ENCODE assay signal across 1 cellular context in genomic region chr22:12601870-12602779, GRCh38.
A peak's percentile ranks its signal among the peaks of the same experiment; 100 is the strongest.
TF ChIP-seq lines count a peak whose summit lies in the region.

No MANE protein-coding gene starts in this region.

TF ChIP-seq in SK-N-SH, 30 proteins besides CTCF, POLR2A, EP300 and RAD21:
- TF ChIP-seq GABPA (IDR thresholded peaks at IDR 0.05; ENCODE audit: low read depth), result peak; percentile 75
- TF ChIP-seq MAX (IDR thresholded peaks at IDR 0.05; ENCODE audit: low read depth), result peak; percentile 26
- TF ChIP-seq TAF1 (IDR thresholded peaks at IDR 0.05; ENCODE audit: borderline replicate concordance, low read depth, low read length), result peak; percentile 64; the same call in 1 of the 2 replicates
- TF ChIP-seq TCF12 (IDR thresholded peaks at IDR 0.05), result no peak
- TF ChIP-seq SIN3A (IDR thresholded peaks at IDR 0.05; ENCODE audit: borderline replicate concordance, low read depth, low read length), result no peak
- peak; percentile 53 for TF ChIP-seq MXI1 (IDR thresholded peaks at IDR 0.05; ENCODE audit: low read depth, low read length)
- TF ChIP-seq RCOR1 (IDR thresholded peaks at IDR 0.05; ENCODE audit: low read length), result no peak
- TF ChIP-seq PBX3 (IDR thresholded peaks at IDR 0.05), result no peak
- no peak for TF ChIP-seq MEF2A (IDR thresholded peaks at IDR 0.05; ENCODE audit: borderline replicate concordance, low read depth)
- no peak for TF ChIP-seq IRF3 (IDR thresholded peaks at IDR 0.05; ENCODE audit: low read depth, low read length)
- no peak for TF ChIP-seq FOXM1 (IDR thresholded peaks at IDR 0.05; ENCODE audit: low read depth)
- no peak for TF ChIP-seq REST (IDR thresholded peaks at IDR 0.05; ENCODE audit: low read depth, low read length)
- TF ChIP-seq SMC3 (IDR thresholded peaks at IDR 0.05; ENCODE audit: low read depth, low read length), result no peak
- no peak for TF ChIP-seq TEAD4 (IDR thresholded peaks at IDR 0.05; ENCODE audit: borderline replicate concordance, insufficient read depth)
- 0 out of 2 replicates have a peak, but pooled peaks have one; percentile 26 for TF ChIP-seq NFIC (IDR thresholded peaks at IDR 0.05; ENCODE audit: borderline replicate concordance)
- TF ChIP-seq EZH2phosphoT487 (IDR thresholded peaks at IDR 0.05; ENCODE audit: borderline replicate concordance, low read depth), result no peak
- peak; percentile 54 for TF ChIP-seq POLR2AphosphoS5 (IDR thresholded peaks at IDR 0.05; ENCODE audit: low read depth, low read length)
- TF ChIP-seq FOXJ3 (CRISPR knock-in tag; IDR thresholded peaks at IDR 0.05), result no peak
- TF ChIP-seq GATA2 (CRISPR knock-in tag; IDR thresholded peaks at IDR 0.05), result no peak
- TF ChIP-seq ELF1 (IDR thresholded peaks at IDR 0.05), result peak; percentile 97
- TF ChIP-seq YY1 (IDR thresholded peaks at IDR 0.05; ENCODE audit: low read depth), result no peak
- no peak for TF ChIP-seq USF1 (IDR thresholded peaks at IDR 0.05; ENCODE audit: borderline replicate concordance, low read depth)
- TF ChIP-seq NRF1 (IDR thresholded peaks at IDR 0.05; ENCODE audit: low read depth, low read length), result no peak
- TF ChIP-seq RFX5 (IDR thresholded peaks at IDR 0.05; ENCODE audit: low read length), result no peak
- TF ChIP-seq ZBTB33 (IDR thresholded peaks at IDR 0.05; ENCODE audit: borderline replicate concordance, low read depth), result peak; percentile 73; the same call in 1 of the 2 replicates
- no peak for TF ChIP-seq RXRA (IDR thresholded peaks at IDR 0.05; ENCODE audit: borderline replicate concordance, low read depth)
- TF ChIP-seq USF2 (IDR thresholded peaks at IDR 0.05; ENCODE audit: borderline replicate concordance, low read depth, low read length), result no peak
- TF ChIP-seq JUND (IDR thresholded peaks at IDR 0.05), result no peak
- TF ChIP-seq FOSL2 (IDR thresholded peaks at IDR 0.05; ENCODE audit: borderline replicate concordance, low read depth), result no peak
- peak; percentile 65 for TF ChIP-seq CHD2 (IDR thresholded peaks at IDR 0.05; ENCODE audit: low read length, partially characterized antibody)
